In the genomic region with DNA sequence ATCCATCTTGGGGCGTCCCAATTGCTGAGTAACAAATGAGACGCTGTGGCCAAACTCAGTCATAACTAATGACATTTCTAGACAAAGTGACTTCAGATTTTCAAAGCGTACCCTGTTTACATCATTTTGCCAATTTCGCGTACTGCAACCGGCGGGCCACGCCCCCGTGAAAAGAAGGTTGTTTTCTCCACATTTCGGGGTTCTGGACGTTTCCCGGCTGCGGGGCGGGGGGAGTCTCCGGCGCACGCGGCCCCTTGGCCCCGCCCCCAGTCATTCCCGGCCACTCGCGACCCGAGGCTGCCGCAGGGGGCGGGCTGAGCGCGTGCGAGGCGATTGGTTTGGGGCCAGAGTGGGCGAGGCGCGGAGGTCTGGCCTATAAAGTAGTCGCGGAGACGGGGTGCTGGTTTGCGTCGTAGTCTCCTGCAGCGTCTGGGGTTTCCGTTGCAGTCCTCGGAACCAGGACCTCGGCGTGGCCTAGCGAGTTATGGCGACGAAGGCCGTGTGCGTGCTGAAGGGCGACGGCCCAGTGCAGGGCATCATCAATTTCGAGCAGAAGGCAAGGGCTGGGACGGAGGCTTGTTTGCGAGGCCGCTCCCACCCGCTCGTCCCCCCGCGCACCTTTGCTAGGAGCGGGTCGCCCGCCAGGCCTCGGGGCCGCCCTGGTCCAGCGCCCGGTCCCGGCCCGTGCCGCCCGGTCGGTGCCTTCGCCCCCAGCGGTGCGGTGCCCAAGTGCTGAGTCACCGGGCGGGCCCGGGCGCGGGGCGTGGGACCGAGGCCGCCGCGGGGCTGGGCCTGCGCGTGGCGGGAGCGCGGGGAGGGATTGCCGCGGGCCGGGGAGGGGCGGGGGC, we compare ENCODE assay signal across 8 cellular contexts. TPM values are rescaled to one million over a fixed set of nuclear protein-coding genes. Genes with fewer than 3 reads are reported as not detected.
A peak's percentile ranks its signal among the peaks of the same experiment; 100 is the strongest.
DNase-seq lines count a peak whose midpoint lies in the region; ATAC-seq and TF ChIP-seq lines count a peak whose summit lies in the region.

SOD1 (plus strand) TSS at position 408 of the 848 bp plus-strand sequence; CDS start at position 485, 77 bp downstream.

- H3K36me3 ChIP-seq in left ventricle myocardium inferior = peaks cover 14% of the 10 kb centered on the region
- H3K36me3 ChIP-seq in upper lobe of right lung = peaks cover 11% of the 10 kb centered on the region

- H3K27ac ChIP-seq in left ventricle myocardium inferior (replicated peaks) (peak within 1 kb of the TSS; percentile 96), upper lobe of right lung (peak within 1 kb of the TSS; percentile 91)

- H3K4me1 ChIP-seq in left ventricle myocardium inferior (peaks cover 53% of the 10 kb centered on the region), upper lobe of right lung (peaks cover 25% of the 10 kb centered on the region)

- H3K27ac Mint-ChIP-seq in T-helper 1 cell treated with Interleukin-12 subunit alpha and Interleukin-12 subunit beta and Interleukin-4 antibody, amounts not matched to agents 30 μg/mL and 1 μg/mL, for 36 hours = peak within 1 kb of the TSS; percentile 100
- peak within 1 kb of the TSS; percentile 99 for H3K27ac Mint-ChIP-seq in progenitor cell of endocrine pancreas

- intact Hi-C loops in left ventricle myocardium inferior (cut with micrococcal nuclease) = no loop called here
- intact Hi-C loops in upper lobe of right lung (cut with DNase I) = no loop called here

- peak; percentile 47 for TF ChIP-seq CTCF in left ventricle myocardium inferior (IDR thresholded peaks at IDR 0.05; ENCODE audit: borderline replicate concordance)
- TF ChIP-seq CTCF in progenitor cell of endocrine pancreas (IDR thresholded peaks at IDR 0.05; ENCODE audit: unreplicated experiment) = peak; percentile 9
- peak; percentile 32 for TF ChIP-seq CTCF in upper lobe of right lung (IDR thresholded peaks at IDR 0.05)

- peaks cover 13% of the 10 kb centered on the region for H3K36me3 Mint-ChIP-seq in T-helper 1 cell treated with Interleukin-12 subunit alpha and Interleukin-12 subunit beta and Interleukin-4 antibody, amounts not matched to agents 30 μg/mL and 1 μg/mL, for 36 hours (ENCODE audit: low read depth)
- H3K36me3 Mint-ChIP-seq in progenitor cell of endocrine pancreas (ENCODE audit: insufficient read depth) = peaks cover 16% of the 10 kb centered on the region

- DNase-seq in NCI-H1694 treated with DMSO at 0.1 percent for 48 hours (lab: John Stamatoyannopoulos, UW) (peak; percentile 93), amniotic stem cell (lab: John Stamatoyannopoulos, UW) (peak; percentile 87), left ventricle myocardium inferior (peak; percentile 97), progenitor cell of endocrine pancreas (ENCODE audit: low spot score, unreplicated experiment) (peak; percentile 85), upper lobe of right lung (peak; percentile 97)

- peak within 1 kb of the TSS; percentile 89 for H3K4me3 ChIP-seq in left ventricle myocardium inferior
- peak within 1 kb of the TSS; percentile 82 for H3K4me3 ChIP-seq in upper lobe of right lung

- H3K4me3 Mint-ChIP-seq in T-helper 1 cell treated with Interleukin-12 subunit alpha and Interleukin-12 subunit beta and Interleukin-4 antibody, amounts not matched to agents 30 μg/mL and 1 μg/mL, for 36 hours = peak within 1 kb of the TSS; percentile 100
- H3K4me3 Mint-ChIP-seq in progenitor cell of endocrine pancreas (ENCODE audit: low read depth) = peak within 1 kb of the TSS; percentile 95

- peak; percentile 54 for ATAC-seq in GM18499 (IDR thresholded peaks at IDR 0.05; ENCODE audit: insufficient read depth, unreplicated experiment)
- ATAC-seq in HG02938 (IDR thresholded peaks at IDR 0.05; ENCODE audit: unreplicated experiment) = peak; percentile 94
- ATAC-seq in upper lobe of right lung = peak; percentile 99

- H3K4me1 Mint-ChIP-seq in T-helper 1 cell treated with Interleukin-12 subunit alpha and Interleukin-12 subunit beta and Interleukin-4 antibody, amounts not matched to agents 30 μg/mL and 1 μg/mL, for 36 hours (ENCODE audit: low read depth) = peaks cover 46% of the 10 kb centered on the region
- H3K4me1 Mint-ChIP-seq in progenitor cell of endocrine pancreas (ENCODE audit: low read depth) = peaks cover 11% of the 10 kb centered on the region

- H3K9me3 Mint-ChIP-seq in T-helper 1 cell treated with Interleukin-12 subunit alpha and Interleukin-12 subunit beta and Interleukin-4 antibody, amounts not matched to agents 30 μg/mL and 1 μg/mL, for 36 hours = no peaks in the 10 kb centered on the region
- peaks cover 3% of the 10 kb centered on the region for H3K9me3 Mint-ChIP-seq in progenitor cell of endocrine pancreas (ENCODE audit: low read depth)

- H3K9me3 ChIP-seq in left ventricle myocardium inferior (replicated peaks) = no peaks in the 10 kb centered on the region
- H3K9me3 ChIP-seq in upper lobe of right lung = no peaks in the 10 kb centered on the region

- no peaks in the 10 kb centered on the region for H3K27me3 ChIP-seq in left ventricle myocardium inferior (ENCODE audit: low read depth)
- no peaks in the 10 kb centered on the region for H3K27me3 ChIP-seq in upper lobe of right lung

- no peaks in the 10 kb centered on the region for H3K27me3 Mint-ChIP-seq in T-helper 1 cell treated with Interleukin-12 subunit alpha and Interleukin-12 subunit beta and Interleukin-4 antibody, amounts not matched to agents 30 μg/mL and 1 μg/mL, for 36 hours (ENCODE audit: low read depth)
- H3K27me3 Mint-ChIP-seq in progenitor cell of endocrine pancreas = no peaks in the 10 kb centered on the region

RNA-seq across cellular contexts. Expression of gene SOD1, which starts in this region (rescaled TPM):
- total RNA-seq in left ventricle myocardium inferior (421 TPM), progenitor cell of endocrine pancreas (164 and 176 TPM in 2 replicates), upper lobe of right lung (154 TPM)

Comparison
In these comparisons a context has a peak if more than half of its experiments do, and no peak if none do; other contexts are left out.
1. Peak in every context shown above with its lines: DNase-seq, ATAC-seq, H3K4me3 ChIP-seq and H3K27ac ChIP-seq.